In the genomic region with DNA sequence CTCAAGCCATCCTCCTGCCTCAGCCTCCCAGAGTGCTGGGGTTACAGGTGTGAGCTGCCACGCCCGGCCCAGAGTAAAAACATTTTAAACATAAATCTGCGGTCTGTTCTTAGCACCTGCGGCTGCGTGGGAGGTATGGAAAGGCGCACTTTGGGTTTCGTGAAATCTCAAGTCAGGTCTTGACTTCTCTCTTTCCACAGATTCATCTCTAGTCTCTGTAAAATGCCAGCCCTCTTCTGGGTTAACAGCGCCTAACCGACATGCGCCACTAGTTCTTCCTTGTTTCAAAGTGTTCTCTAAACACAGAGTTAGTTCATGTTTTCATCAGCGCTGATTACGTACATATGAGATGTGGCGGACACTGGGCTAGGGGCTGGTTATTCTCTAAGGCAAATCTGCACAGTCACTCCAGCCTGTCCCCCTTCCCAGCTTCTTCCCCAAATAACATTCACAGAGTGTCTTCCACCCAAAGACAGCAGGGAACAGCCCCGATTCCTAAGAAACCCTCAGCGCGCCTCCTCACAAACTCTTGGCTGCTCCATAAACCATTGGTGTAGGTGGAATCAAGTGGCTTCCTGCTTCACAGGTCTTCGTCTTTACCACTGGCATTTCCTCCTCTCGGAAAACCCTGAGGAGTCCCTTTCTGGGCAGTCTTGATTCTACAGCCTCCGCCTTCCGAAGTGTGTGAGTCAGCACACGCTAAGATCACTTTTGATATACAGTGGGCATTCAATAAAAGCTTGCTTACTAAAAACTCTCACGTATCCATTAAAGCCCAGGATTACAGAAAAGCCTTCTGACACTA, we compare ENCODE assay signal across 8 cellular contexts. TPM values are rescaled to one million over a fixed set of nuclear protein-coding genes. Genes with fewer than 3 reads are reported as not detected.
A peak's percentile ranks its signal among the peaks of the same experiment; 100 is the strongest.
DNase-seq lines count a peak whose midpoint lies in the region; ATAC-seq lines count a peak whose summit lies in the region.

No MANE protein-coding gene starts in this region.

- intact Hi-C loops in Right ventricle myocardium superior (cut with DNase I), result no loop called here
- intact Hi-C loops in cardiac septum (cut with DNase I), result no loop called here

- H3K9me3 ChIP-seq in iPS-18c (ENCODE audit: control insufficient read depth, insufficient read depth, low read length), result no peaks in the 10 kb centered on the region

- H3K4me3 ChIP-seq in iPS-18c (ENCODE audit: insufficient read depth, low read depth, low read length), result peak overlapping the region; percentile 94

- ATAC-seq in Right ventricle myocardium superior (ENCODE audit: poor library complexity), result no peak
- peak; percentile 37 for ATAC-seq in HG03442 (IDR thresholded peaks at IDR 0.05; ENCODE audit: unreplicated experiment)
- no peak for ATAC-seq in HG02973 (IDR thresholded peaks at IDR 0.05; ENCODE audit: unreplicated experiment)

- DNase-seq in Right ventricle myocardium superior, result peak; percentile 42
- DNase-seq in cardiac septum (ENCODE audit: low spot score), result no peak
- DNase-seq in SKM-1 (lab: John Stamatoyannopoulos, UW; ENCODE audit: unreplicated experiment), result peak; percentile 47
- DNase-seq in amniotic epithelial cell (ENCODE audit: low read depth), result peak; percentile 92
- peak; percentile 48 to 69 for DNase-seq in stimulated activated CD4-positive, alpha-beta T cell treated with anti-CD3 and anti-CD28 coated beads, Interleukin-12 subunit alpha, Interleukin-12 subunit beta, amount 100 ng/mL, for 24 hours (ENCODE audit: low read depth in 2 of 2)

RNA-seq across cellular contexts. Expression of gene PARP4, which starts 1.4 kb away (rescaled TPM):
- total RNA-seq in Right ventricle myocardium superior, result 24.7 TPM
- 16.7 TPM for total RNA-seq in cardiac septum
